ENCODE assay signal across 9 cellular contexts in the genomic region with DNA sequence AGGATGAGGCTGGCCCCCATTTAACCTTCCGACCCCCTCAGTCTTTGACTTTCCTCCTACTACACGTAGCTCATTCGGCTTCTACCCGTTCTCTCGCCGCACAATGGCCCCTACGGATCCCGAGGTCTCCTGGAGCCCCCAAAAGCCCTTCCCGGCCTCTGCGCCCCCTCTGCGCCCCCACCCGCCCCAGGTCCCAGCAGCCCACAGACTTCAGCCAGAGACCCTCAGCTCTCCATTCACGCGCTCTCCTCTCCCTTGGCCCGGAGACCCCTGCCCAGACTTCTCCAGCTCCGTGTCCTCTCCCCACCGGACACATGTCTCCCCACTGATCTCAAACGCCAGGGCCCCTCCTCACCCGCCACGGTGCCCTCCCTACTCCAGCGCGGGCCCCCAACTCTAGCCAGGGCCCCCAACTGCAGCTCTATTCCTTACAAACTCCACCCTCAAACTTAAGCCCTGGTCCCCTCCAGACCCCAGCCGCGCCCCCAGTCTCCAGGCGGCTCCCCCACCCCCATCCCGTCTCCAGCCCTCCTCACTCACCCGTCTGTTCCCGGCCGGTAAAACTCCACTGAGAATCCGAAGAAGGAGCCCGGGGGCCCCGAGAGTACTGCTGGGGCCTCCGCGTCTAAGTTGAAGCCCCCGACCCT. TPM values are rescaled to one million over a fixed set of nuclear protein-coding genes. Genes with fewer than 3 reads are reported as not detected.
DNase-seq lines count a peak whose midpoint lies in the region; ATAC-seq and TF ChIP-seq lines count a peak whose summit lies in the region.
"Had no signal": no experiment of that assay in that cellular context is flagged by ENCODE, and none has a peak within 500 bp of the region (broad histone marks: within the 10 kb centered on the region; RNA-seq: fewer than 3 reads in every experiment).

No MANE protein-coding gene starts in this region.

- H3K36me3 ChIP-seq in urinary bladder (ENCODE audit: insufficient read depth) = no peaks in the 10 kb centered on the region

- H3K4me3 Mint-ChIP-seq in activated T-cell treated with anti-CD3 and anti-CD28 coated beads, Interleukin-2, amount 50 U/mL, for 72 hours = peak overlapping the region; percentile 75 to 95
- H3K4me3 Mint-ChIP-seq in chondrocyte (ENCODE audit: unreplicated experiment) (peak overlapping the region; percentile 85), mesothelial cell of epicardium (peak overlapping the region; percentile 86)

- no peak for TF ChIP-seq CTCF in chondrocyte (IDR thresholded peaks at IDR 0.05)
- TF ChIP-seq CTCF in mesothelial cell of epicardium (IDR thresholded peaks at IDR 0.05; ENCODE audit: unreplicated experiment) = no peak

- peaks cover 4% of the 10 kb centered on the region for H3K4me1 ChIP-seq in urinary bladder (ENCODE audit: insufficient read depth)

- H3K27ac ChIP-seq in urinary bladder (ENCODE audit: low read depth) = peak overlapping the region; percentile 99

- no peaks in the 10 kb centered on the region for H3K27me3 Mint-ChIP-seq in activated T-cell treated with anti-CD3 and anti-CD28 coated beads, Interleukin-2, amount 50 U/mL, for 72 hours (ENCODE audit: low read depth)
- no peaks in the 10 kb centered on the region for H3K27me3 Mint-ChIP-seq in chondrocyte (ENCODE audit: low read depth)
- peaks cover 9% of the 10 kb centered on the region for H3K27me3 Mint-ChIP-seq in mesothelial cell of epicardium (ENCODE audit: low read depth)

- H3K4me1 Mint-ChIP-seq in activated T-cell treated with anti-CD3 and anti-CD28 coated beads, Interleukin-2, amount 50 U/mL, for 72 hours (ENCODE audit: low read depth) = peaks cover 60% of the 10 kb centered on the region
- H3K4me1 Mint-ChIP-seq in chondrocyte (ENCODE audit: low read depth) = peaks cover 59% of the 10 kb centered on the region
- H3K4me1 Mint-ChIP-seq in mesothelial cell of epicardium = peaks cover 27% of the 10 kb centered on the region

- H3K9me3 Mint-ChIP-seq in activated T-cell treated with anti-CD3 and anti-CD28 coated beads, Interleukin-2, amount 50 U/mL, for 72 hours = no peaks in the 10 kb centered on the region
- H3K9me3 Mint-ChIP-seq in chondrocyte (ENCODE audit: low read depth) (no peaks in the 10 kb centered on the region), mesothelial cell of epicardium (no peaks in the 10 kb centered on the region)

- peak; percentile 34 to 41 for ATAC-seq in activated T-cell treated with anti-CD3 and anti-CD28 coated beads, Interleukin-2, amount 50 U/mL, for 72 hours (replicated peaks in 1 of 2)
- no peak for ATAC-seq in esophagus mucosa

- peak overlapping the region; percentile 98 for H3K4me3 ChIP-seq in urinary bladder (ENCODE audit: low read depth, low read length)

- 1% methylated on average over 35 of the region's 35 CpGs for whole genome bisulfite sequencing in urinary bladder

- no peak for DNase-seq in activated T-cell treated with anti-CD3 and anti-CD28 coated beads, Interleukin-2, amount 50 U/mL, for 72 hours
- no peak for DNase-seq in activated T-cell treated with anti-CD3 and anti-CD28 coated beads, Interleukin-2, amount 50 U/mL, for 1 hour
- DNase-seq in chondrocyte (ENCODE audit: low spot score) = no peak
- peak in 1 of 2 experiments; percentile 45 for DNase-seq in mesothelial cell of epicardium (ENCODE audit: low spot score in 2 of 2, unreplicated experiment in 2 of 2)
- DNase-seq in DMS79 treated with DMSO at 0.1 percent for 48 hours (lab: John Stamatoyannopoulos, UW) = no peak
- DNase-seq in stimulated activated naive CD4-positive, alpha-beta T cell treated with Interleukin-2 at 50 U/mL for 16 hours (lab: John Stamatoyannopoulos, UW) = no peak
- DNase-seq: NCI-H526 treated with DMSO at 0.1 percent for 48 hours had no signal

- H3K36me3 Mint-ChIP-seq in activated T-cell treated with anti-CD3 and anti-CD28 coated beads, Interleukin-2, amount 50 U/mL, for 72 hours (ENCODE audit: insufficient read depth in 2 of 2) = peaks cover 4% of the 10 kb centered on the region in 2 donors
- H3K36me3 Mint-ChIP-seq in chondrocyte (ENCODE audit: low read depth) (no peaks in the 10 kb centered on the region), mesothelial cell of epicardium (no peaks in the 10 kb centered on the region)

- H3K27ac Mint-ChIP-seq in activated T-cell treated with anti-CD3 and anti-CD28 coated beads, Interleukin-2, amount 50 U/mL, for 72 hours = peak overlapping the region; percentile 85
- H3K27ac Mint-ChIP-seq in chondrocyte (ENCODE audit: unreplicated experiment) = peak overlapping the region; percentile 80
- peak overlapping the region; percentile 87 for H3K27ac Mint-ChIP-seq in mesothelial cell of epicardium

RNA-seq across cellular contexts. Expression of a gene that starts 0.5 kb away (rescaled TPM):
- 10 to 100 TPM; 20.6 to 27.4 TPM for total RNA-seq in activated T-cell treated with anti-CD3 and anti-CD28 coated beads, Interleukin-2, amount 50 U/mL, for 72 hours
- total RNA-seq in chondrocyte (121 to 160 TPM (median 152 TPM) in 3 replicates), mesothelial cell of epicardium (60.7 to 71.9 TPM (median 65.3 TPM) in 3 replicates), urinary bladder (139 TPM), esophagus mucosa (12.8 TPM)
- 702 TPM for polyA plus RNA-seq in urinary bladder

RNA-seq across cellular contexts. Expression of a gene that starts 34.0 kb away (rescaled TPM):
- 1 to 10 TPM; 1.3 to 2.8 TPM for total RNA-seq in activated T-cell treated with anti-CD3 and anti-CD28 coated beads, Interleukin-2, amount 50 U/mL, for 72 hours
- total RNA-seq in chondrocyte (5.5 to 6.8 TPM (median 6.4 TPM) in 3 replicates), mesothelial cell of epicardium (30.5 to 35.4 TPM (median 34.2 TPM) in 3 replicates), urinary bladder (5.0 TPM), esophagus mucosa (52.2 TPM)
- 26.3 TPM for polyA plus RNA-seq in urinary bladder

RNA-seq across cellular contexts. Expression of a gene that starts 54.3 kb away (rescaled TPM):
- total RNA-seq in activated T-cell treated with anti-CD3 and anti-CD28 coated beads, Interleukin-2, amount 50 U/mL, for 72 hours = 10 to 100 TPM in 1 of 2 donors, 1 to 10 TPM in 1; 3.8 to 16.0 TPM
- total RNA-seq in chondrocyte (not detected in 3 replicates), mesothelial cell of epicardium (0.18 to 0.32 TPM (median 0.24 TPM) in 3 replicates), urinary bladder (0.26 TPM), esophagus mucosa (0.16 TPM)
- 0.96 TPM for polyA plus RNA-seq in urinary bladder

RNA-seq across cellular contexts. Expression of a gene that starts 54.8 kb away (rescaled TPM):
- 10 to 100 TPM in 1 of 2 donors, 1 to 10 TPM in 1; 8.5 to 12.4 TPM for total RNA-seq in activated T-cell treated with anti-CD3 and anti-CD28 coated beads, Interleukin-2, amount 50 U/mL, for 72 hours
- total RNA-seq in chondrocyte = not detected in 3 replicates
- total RNA-seq in mesothelial cell of epicardium = not detected in 3 replicates
- not detected for total RNA-seq in urinary bladder
- 0.30 TPM for polyA plus RNA-seq in urinary bladder
- total RNA-seq in esophagus mucosa = not detected
